In the genomic region with DNA sequence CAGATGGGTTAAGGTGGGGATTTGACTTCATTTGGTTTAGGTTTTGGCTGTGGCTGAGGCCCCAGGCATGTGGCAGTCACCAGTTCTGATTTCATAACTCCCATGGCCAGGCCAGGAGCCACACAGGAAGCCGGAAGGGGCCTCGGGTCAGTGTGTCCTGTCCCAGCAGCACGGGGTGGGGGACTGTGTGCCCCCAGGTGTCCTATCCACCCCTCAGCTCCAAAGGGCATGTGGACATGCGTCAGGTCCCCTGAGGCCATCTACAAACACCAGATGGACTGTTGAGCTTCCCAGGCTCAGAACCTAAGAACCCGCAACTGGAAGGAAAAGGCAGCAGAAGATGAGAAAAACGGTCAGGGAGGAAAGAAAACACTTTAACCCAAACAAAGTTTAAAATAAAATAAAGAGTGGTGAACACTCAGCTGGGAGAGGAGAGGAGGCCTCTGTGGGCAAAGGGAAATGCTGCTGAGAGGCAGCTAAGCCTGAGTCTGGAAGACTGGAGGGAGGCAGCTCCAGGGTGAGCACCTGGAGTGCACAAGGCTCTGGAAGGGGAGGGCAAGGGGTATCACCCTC, we compare ENCODE assay signal across 1 cellular context.
TF ChIP-seq lines count a peak whose summit lies in the region.

No MANE protein-coding gene starts in this region.

TF ChIP-seq in HepG2, 621 proteins besides CTCF, POLR2A, EP300 and RAD21 (continued from another document and continues in another):
- TF ChIP-seq ZNF747 (CRISPR knock-in tag; IDR thresholded peaks at IDR 0.05; ENCODE audit: borderline replicate concordance) (peak; percentile 96), PHF21A (CRISPR knock-in tag; IDR thresholded peaks at IDR 0.05) (peak; percentile 99), ZBTB20 (CRISPR knock-in tag; IDR thresholded peaks at IDR 0.05; ENCODE audit: borderline replicate concordance, low read depth) (peak; percentile 88; the same call in 1 of the 2 replicates), KAT7 (CRISPR knock-in tag; IDR thresholded peaks at IDR 0.05; ENCODE audit: borderline replicate concordance) (0 out of 2 replicates have a peak, but pooled peaks have one; percentile 29), SATB2 (CRISPR knock-in tag; IDR thresholded peaks at IDR 0.05) (0 out of 2 replicates have a peak, but pooled peaks have one; percentile 36), ZNF331 (CRISPR knock-in tag; IDR thresholded peaks at IDR 0.05) (peak; percentile 60; the same call in 1 of the 2 replicates), SOX5 (CRISPR knock-in tag; IDR thresholded peaks at IDR 0.05; ENCODE audit: borderline replicate concordance) (peak; percentile 69; the same call in 1 of the 2 replicates), ZNF350 (CRISPR knock-in tag; IDR thresholded peaks at IDR 0.05; ENCODE audit: borderline replicate concordance, low read depth) (peak; percentile 91), DR1 (CRISPR knock-in tag; IDR thresholded peaks at IDR 0.05) (peak; percentile 29; the same call in 1 of the 2 replicates), ZNF616 (CRISPR knock-in tag; IDR thresholded peaks at IDR 0.05; ENCODE audit: low read depth) (peak; percentile 40; the same call in 1 of the 2 replicates), ZNF3 (CRISPR knock-in tag; IDR thresholded peaks at IDR 0.05) (no peak), ZNF121 (CRISPR knock-in tag; IDR thresholded peaks at IDR 0.05) (peak; percentile 94), ZNF264 (CRISPR knock-in tag; IDR thresholded peaks at IDR 0.05) (peak; percentile 77; the same call in 1 of the 2 replicates), ASH2L (IDR thresholded peaks at IDR 0.05; ENCODE audit: insufficient read length, low read depth, low read length) (no peak), ZNF660 (CRISPR knock-in tag; IDR thresholded peaks at IDR 0.05; ENCODE audit: borderline replicate concordance, low read depth) (no peak), ZBTB38 (CRISPR knock-in tag; IDR thresholded peaks at IDR 0.05) (peak; percentile 94), NFIB (CRISPR knock-in tag; IDR thresholded peaks at IDR 0.05; ENCODE audit: borderline replicate concordance) (no peak), U2AF1 (optimal IDR thresholded peaks at IDR 0.05; ENCODE audit: low read depth, low read length) (no peak), HDAC6 (IDR thresholded peaks at IDR 0.05; ENCODE audit: low read depth, low read length) (no peak), ZNF451 (CRISPR knock-in tag; IDR thresholded peaks at IDR 0.05) (peak; percentile 94), ZNF138 (CRISPR knock-in tag; IDR thresholded peaks at IDR 0.05; ENCODE audit: low read depth) (no peak)
- TF ChIP-seq, protein P1, sequence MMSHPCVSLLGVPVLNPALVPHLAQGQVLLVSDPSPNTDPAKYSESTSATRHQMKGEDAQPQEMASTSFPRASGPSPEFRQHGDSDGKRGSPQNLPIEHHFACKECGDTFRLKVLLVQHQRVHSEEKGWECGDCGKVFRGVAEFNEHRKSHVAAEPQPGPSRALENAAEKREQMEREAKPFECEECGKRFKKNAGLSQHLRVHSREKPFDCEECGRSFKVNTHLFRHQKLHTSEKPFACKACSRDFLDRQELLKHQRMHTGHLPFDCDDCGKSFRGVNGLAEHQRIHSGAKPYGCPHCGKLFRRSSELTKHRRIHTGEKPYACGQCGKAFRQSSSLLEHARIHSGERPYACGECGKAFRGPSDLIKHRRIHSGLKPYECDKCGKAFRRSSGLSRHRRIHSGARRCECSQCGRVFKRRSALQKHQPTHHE (CRISPR knock-in tag; IDR thresholded peaks at IDR 0.05; ENCODE audit: borderline replicate concordance) = peak; percentile 71; the same call in 1 of the 2 replicates
- TF ChIP-seq, protein P2, sequence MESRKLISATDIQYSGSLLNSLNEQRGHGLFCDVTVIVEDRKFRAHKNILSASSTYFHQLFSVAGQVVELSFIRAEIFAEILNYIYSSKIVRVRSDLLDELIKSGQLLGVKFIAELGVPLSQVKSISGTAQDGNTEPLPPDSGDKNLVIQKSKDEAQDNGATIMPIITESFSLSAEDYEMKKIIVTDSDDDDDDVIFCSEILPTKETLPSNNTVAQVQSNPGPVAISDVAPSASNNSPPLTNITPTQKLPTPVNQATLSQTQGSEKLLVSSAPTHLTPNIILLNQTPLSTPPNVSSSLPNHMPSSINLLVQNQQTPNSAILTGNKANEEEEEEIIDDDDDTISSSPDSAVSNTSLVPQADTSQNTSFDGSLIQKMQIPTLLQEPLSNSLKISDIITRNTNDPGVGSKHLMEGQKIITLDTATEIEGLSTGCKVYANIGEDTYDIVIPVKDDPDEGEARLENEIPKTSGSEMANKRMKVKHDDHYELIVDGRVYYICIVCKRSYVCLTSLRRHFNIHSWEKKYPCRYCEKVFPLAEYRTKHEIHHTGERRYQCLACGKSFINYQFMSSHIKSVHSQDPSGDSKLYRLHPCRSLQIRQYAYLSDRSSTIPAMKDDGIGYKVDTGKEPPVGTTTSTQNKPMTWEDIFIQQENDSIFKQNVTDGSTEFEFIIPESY (CRISPR knock-in tag; IDR thresholded peaks at IDR 0.05) = peak; percentile 76
- TF ChIP-seq, protein P3, sequence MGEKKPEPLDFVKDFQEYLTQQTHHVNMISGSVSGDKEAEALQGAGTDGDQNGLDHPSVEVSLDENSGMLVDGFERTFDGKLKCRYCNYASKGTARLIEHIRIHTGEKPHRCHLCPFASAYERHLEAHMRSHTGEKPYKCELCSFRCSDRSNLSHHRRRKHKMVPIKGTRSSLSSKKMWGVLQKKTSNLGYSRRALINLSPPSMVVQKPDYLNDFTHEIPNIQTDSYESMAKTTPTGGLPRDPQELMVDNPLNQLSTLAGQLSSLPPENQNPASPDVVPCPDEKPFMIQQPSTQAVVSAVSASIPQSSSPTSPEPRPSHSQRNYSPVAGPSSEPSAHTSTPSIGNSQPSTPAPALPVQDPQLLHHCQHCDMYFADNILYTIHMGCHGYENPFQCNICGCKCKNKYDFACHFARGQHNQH (CRISPR knock-in tag; IDR thresholded peaks at IDR 0.05) = peak; percentile 83
- TF ChIP-seq, protein P4, sequence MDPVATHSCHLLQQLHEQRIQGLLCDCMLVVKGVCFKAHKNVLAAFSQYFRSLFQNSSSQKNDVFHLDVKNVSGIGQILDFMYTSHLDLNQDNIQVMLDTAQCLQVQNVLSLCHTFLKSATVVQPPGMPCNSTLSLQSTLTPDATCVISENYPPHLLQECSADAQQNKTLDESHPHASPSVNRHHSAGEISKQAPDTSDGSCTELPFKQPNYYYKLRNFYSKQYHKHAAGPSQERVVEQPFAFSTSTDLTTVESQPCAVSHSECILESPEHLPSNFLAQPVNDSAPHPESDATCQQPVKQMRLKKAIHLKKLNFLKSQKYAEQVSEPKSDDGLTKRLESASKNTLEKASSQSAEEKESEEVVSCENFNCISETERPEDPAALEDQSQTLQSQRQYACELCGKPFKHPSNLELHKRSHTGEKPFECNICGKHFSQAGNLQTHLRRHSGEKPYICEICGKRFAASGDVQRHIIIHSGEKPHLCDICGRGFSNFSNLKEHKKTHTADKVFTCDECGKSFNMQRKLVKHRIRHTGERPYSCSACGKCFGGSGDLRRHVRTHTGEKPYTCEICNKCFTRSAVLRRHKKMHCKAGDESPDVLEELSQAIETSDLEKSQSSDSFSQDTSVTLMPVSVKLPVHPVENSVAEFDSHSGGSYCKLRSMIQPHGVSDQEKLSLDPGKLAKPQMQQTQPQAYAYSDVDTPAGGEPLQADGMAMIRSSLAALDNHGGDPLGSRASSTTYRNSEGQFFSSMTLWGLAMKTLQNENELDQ (CRISPR knock-in tag; IDR thresholded peaks at IDR 0.05; ENCODE audit: borderline replicate concordance) = no peak
- TF ChIP-seq, protein P5, sequence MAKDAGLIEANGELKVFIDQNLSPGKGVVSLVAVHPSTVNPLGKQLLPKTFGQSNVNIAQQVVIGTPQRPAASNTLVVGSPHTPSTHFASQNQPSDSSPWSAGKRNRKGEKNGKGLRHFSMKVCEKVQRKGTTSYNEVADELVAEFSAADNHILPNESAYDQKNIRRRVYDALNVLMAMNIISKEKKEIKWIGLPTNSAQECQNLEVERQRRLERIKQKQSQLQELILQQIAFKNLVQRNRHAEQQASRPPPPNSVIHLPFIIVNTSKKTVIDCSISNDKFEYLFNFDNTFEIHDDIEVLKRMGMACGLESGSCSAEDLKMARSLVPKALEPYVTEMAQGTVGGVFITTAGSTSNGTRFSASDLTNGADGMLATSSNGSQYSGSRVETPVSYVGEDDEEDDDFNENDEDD (CRISPR knock-in tag; IDR thresholded peaks at IDR 0.05; ENCODE audit: borderline replicate concordance) = peak; percentile 55; the same call in 1 of the 2 replicates
- TF ChIP-seq, protein P6, sequence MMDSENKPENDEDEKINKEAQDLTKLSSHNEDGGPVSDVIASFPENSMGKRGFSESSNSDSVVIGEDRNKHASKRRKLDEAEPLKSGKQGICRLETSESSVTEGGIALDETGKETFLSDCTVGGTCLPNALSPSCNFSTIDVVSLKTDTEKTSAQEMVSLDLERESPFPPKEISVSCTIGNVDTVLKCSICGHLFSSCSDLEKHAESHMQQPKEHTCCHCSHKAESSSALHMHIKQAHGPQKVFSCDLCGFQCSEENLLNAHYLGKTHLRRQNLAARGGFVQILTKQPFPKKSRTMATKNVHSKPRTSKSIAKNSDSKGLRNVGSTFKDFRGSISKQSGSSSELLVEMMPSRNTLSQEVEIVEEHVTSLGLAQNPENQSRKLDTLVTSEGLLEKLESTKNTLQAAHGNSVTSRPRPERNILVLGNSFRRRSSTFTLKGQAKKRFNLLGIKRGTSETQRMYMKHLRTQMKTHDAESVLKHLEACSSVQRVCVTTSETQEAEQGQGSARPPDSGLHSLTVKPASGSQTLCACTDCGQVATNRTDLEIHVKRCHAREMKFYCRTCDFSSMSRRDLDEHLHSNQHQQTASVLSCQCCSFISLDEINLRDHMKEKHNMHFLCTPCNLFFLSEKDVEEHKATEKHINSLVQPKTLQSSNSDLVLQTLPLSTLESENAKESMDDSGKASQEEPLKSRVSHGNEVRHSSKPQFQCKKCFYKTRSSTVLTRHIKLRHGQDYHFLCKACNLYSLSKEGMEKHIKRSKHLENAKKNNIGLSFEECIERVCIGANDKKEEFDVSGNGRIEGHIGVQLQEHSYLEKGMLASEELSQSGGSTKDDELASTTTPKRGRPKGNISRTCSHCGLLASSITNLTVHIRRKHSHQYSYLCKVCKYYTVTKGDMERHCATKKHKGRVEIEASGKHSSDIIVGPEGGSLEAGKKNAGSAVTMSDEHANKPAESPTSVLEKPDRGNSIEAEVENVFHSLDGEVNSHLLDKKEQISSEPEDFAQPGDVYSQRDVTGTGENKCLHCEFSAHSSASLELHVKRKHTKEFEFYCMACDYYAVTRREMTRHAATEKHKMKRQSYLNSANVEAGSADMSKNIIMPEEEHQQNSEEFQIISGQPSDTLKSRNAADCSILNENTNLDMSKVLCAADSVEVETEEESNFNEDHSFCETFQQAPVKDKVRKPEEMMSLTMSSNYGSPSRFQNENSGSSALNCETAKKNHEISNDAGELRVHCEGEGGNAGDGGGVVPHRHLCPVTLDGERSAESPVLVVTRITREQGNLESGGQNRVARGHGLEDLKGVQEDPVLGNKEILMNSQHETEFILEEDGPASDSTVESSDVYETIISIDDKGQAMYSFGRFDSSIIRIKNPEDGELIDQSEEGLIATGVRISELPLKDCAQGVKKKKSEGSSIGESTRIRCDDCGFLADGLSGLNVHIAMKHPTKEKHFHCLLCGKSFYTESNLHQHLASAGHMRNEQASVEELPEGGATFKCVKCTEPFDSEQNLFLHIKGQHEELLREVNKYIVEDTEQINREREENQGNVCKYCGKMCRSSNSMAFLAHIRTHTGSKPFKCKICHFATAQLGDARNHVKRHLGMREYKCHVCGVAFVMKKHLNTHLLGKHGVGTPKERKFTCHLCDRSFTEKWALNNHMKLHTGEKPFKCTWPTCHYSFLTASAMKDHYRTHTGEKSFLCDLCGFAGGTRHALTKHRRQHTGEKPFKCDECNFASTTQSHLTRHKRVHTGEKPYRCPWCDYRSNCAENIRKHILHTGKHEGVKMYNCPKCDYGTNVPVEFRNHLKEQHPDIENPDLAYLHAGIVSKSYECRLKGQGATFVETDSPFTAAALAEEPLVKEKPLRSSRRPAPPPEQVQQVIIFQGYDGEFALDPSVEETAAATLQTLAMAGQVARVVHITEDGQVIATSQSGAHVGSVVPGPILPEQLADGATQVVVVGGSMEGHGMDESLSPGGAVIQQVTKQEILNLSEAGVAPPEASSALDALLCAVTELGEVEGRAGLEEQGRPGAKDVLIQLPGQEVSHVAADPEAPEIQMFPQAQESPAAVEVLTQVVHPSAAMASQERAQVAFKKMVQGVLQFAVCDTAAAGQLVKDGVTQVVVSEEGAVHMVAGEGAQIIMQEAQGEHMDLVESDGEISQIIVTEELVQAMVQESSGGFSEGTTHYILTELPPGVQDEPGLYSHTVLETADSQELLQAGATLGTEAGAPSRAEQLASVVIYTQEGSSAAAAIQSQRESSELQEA (CRISPR knock-in tag; IDR thresholded peaks at IDR 0.05; ENCODE audit: not compliant biosample characterization) = peak; percentile 53
- TF ChIP-seq, protein P7, sequence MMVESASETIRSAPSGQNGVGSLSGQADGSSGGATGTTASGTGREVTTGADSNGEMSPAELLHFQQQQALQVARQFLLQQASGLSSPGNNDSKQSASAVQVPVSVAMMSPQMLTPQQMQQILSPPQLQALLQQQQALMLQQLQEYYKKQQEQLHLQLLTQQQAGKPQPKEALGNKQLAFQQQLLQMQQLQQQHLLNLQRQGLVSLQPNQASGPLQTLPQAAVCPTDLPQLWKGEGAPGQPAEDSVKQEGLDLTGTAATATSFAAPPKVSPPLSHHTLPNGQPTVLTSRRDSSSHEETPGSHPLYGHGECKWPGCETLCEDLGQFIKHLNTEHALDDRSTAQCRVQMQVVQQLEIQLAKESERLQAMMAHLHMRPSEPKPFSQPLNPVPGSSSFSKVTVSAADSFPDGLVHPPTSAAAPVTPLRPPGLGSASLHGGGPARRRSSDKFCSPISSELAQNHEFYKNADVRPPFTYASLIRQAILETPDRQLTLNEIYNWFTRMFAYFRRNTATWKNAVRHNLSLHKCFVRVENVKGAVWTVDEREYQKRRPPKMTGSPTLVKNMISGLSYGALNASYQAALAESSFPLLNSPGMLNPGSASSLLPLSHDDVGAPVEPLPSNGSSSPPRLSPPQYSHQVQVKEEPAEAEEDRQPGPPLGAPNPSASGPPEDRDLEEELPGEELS (CRISPR knock-in tag; IDR thresholded peaks at IDR 0.05) = peak; percentile 87
- TF ChIP-seq, protein P8, sequence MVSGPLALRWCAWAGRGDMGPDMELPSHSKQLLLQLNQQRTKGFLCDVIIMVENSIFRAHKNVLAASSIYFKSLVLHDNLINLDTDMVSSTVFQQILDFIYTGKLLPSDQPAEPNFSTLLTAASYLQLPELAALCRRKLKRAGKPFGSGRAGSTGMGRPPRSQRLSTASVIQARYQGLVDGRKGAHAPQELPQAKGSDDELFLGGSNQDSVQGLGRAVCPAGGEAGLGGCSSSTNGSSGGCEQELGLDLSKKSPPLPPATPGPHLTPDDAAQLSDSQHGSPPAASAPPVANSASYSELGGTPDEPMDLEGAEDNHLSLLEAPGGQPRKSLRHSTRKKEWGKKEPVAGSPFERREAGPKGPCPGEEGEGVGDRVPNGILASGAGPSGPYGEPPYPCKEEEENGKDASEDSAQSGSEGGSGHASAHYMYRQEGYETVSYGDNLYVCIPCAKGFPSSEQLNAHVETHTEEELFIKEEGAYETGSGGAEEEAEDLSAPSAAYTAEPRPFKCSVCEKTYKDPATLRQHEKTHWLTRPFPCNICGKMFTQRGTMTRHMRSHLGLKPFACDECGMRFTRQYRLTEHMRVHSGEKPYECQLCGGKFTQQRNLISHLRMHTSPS (CRISPR knock-in tag; IDR thresholded peaks at IDR 0.05; ENCODE audit: low read depth) = peak; percentile 80; the same call in 1 of the 2 replicates
